Comparison of ENCODE assay signal across 1 cellular context in the genomic region with DNA sequence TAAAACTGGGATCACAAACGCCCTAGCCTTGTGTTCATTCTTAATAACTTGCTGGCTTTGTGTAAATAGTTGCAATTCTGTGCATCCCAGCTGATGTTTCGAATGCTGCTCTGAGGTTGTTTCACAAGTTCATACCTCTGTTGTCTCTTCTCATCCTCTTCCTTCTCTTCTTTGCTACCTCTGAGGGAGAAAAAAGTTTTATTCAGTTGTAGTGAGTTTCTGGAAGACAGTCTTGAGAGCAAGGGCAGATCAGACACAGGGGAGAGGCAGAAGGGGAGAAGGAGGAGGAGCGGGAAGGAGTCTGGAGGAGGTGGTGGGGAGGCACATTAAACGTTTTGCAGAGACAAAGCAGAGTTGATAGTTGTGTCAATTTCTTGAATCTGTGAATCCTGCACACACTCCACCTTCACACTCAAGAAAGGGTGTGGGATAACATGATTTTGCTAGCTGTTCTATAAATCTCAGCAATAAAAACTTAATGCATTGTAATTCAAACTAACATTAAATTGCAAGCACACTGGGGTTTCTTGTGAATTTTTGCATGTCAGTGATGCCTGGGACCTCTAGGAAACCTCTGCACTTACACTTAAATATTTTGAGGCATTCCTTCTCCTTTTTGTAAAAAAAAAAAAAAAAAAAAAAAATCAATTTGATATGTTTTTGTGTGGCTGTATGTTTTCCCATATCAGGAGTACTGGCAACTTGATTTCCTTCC.
TF ChIP-seq lines count a peak whose summit lies in the region.

No MANE protein-coding gene starts in this region.

TF ChIP-seq in H1, 55 proteins besides CTCF, POLR2A, EP300 and RAD21:
- TF ChIP-seq RBBP5 (IDR thresholded peaks at IDR 0.05; ENCODE audit: borderline replicate concordance, low read depth, low read length), result no peak
- no peak for TF ChIP-seq SIX5 (IDR thresholded peaks at IDR 0.05; ENCODE audit: low read depth, low read length)
- no peak for TF ChIP-seq RFX5 (IDR thresholded peaks at IDR 0.05; ENCODE audit: borderline replicate concordance, low read depth, low read length)
- no peak for TF ChIP-seq NANOG (IDR thresholded peaks at IDR 0.05; ENCODE audit: insufficient read depth, low read depth, low read length, poor library complexity, severe bottlenecking)
